ENCODE assay signal across 18 cellular contexts in the genomic region with DNA sequence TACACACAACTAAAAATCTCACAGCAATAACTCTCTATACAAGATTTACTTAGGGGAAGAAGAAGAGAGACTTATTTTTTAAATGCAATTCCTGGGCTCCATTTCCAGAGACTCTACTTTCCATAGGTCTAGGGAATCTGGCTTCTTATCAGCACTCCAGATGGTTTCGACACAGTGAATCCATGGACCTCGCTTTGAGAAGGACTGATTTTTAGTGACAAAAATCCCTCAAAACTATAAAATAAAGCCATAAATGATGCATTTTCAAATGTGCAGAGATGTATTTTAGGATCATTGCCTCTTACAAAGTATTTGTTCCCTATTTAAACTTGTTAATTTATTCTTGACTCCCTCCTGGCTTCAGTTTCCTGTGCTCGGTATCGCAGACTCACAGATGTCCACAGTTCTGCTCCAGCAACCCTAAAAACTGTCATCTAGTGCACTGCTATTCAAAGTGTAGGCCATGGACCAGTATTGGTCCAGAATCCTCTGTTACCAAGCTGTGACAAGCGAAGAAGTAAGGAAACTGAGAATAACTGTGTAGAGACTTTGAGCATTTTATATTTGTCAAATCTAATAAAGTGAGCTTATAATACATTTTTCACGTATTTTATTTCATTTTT. TPM values are rescaled to one million over a fixed set of nuclear protein-coding genes. Genes with fewer than 3 reads are reported as not detected.
A peak's percentile ranks its signal among the peaks of the same experiment; 100 is the strongest.
DNase-seq lines count a peak whose midpoint lies in the region; ATAC-seq and TF ChIP-seq lines count a peak whose summit lies in the region.
"Had no signal": no experiment of that assay in that cellular context is flagged by ENCODE, and none has a peak within 500 bp of the region (broad histone marks: within the 10 kb centered on the region; RNA-seq: fewer than 3 reads in every experiment).

No MANE protein-coding gene starts in this region.

- ATAC-seq in GM23338 = no peak
- ATAC-seq: K562 had no signal

- intact Hi-C loops in dorsolateral prefrontal cortex (cut with DNase I) (no loop called here), thyroid gland (cut with DNase I) (no loop called here)

- no peaks in the 10 kb centered on the region for H3K9me3 ChIP-seq in thyroid gland
- H3K9me3 ChIP-seq: Caco-2 had no signal

- H3K4me1 ChIP-seq in GM23338 (ENCODE audit: insufficient read depth) (no peaks in the 10 kb centered on the region), thyroid gland (no peaks in the 10 kb centered on the region)

- no peaks in the 10 kb centered on the region; the same call in 2 of the 3 replicates for H3K4me1 Mint-ChIP-seq in GM23338

- TF ChIP-seq CTCF in dorsolateral prefrontal cortex (IDR thresholded peaks at IDR 0.05 in 54 of 56, conservative IDR thresholded peaks at IDR 0.05 in 2 of 56; ENCODE audit: low read depth in 1 of 56, partially characterized antibody in 56 of 56) = no peak
- TF ChIP-seq CTCF in GM23338 (conservative IDR thresholded peaks at IDR 0.05; ENCODE audit: low read depth in 2 of 2) = no peak
- no peak for TF ChIP-seq CTCF in thyroid gland (IDR thresholded peaks at IDR 0.05)

- H3K4me3 ChIP-seq in dorsolateral prefrontal cortex (no peak overlapping the region), GM23338 (no peak overlapping the region), thyroid gland (replicated peaks in 1 of 3) (no peak overlapping the region)
- H3K4me3 ChIP-seq: K562 had no signal

- H3K27me3 ChIP-seq in dorsolateral prefrontal cortex = no peaks in the 10 kb centered on the region
- H3K27me3 ChIP-seq in GM23338 (ENCODE audit: insufficient read depth) = no peaks in the 10 kb centered on the region
- H3K27me3 ChIP-seq in thyroid gland = no peaks in the 10 kb centered on the region

- H3K36me3 Mint-ChIP-seq in GM23338 (ENCODE audit: low read depth) = no peaks in the 10 kb centered on the region

- H3K27ac Mint-ChIP-seq in GM23338 = no peak overlapping the region
- H3K27ac Mint-ChIP-seq: B cell; CD4-positive, alpha-beta T cell; HFFc6 had no signal

- H2AFZ ChIP-seq in GM23338 = no peak overlapping the region

- WGBS in thyroid gland, 2 donors = 94 to 95% methylated on average over 6 of the region's 6 CpGs

- H3K27ac ChIP-seq in dorsolateral prefrontal cortex (peak overlapping the region in 37 of 59 donors; percentile 1 to 74 (median 47)), GM23338 (ENCODE audit: low read depth) (no peak overlapping the region), thyroid gland (no peak overlapping the region)
- H3K27ac ChIP-seq: 22Rv1 had no signal

- no peaks in the 10 kb centered on the region for H4K20me1 ChIP-seq in GM23338 (replicated peaks; ENCODE audit: insufficient read depth)

- no peaks in the 10 kb centered on the region for H3K79me2 ChIP-seq in GM23338 (replicated peaks; ENCODE audit: insufficient read depth)

- no peaks in the 10 kb centered on the region for H3K9me2 ChIP-seq in GM23338 (ENCODE audit: insufficient read depth)

- DNase-seq in NCI-H2171 treated with DMSO at 0.1 percent for 48 hours (lab: John Stamatoyannopoulos, UW) = peak; percentile 39
- no peak for DNase-seq in NCI-H2171 (lab: John Stamatoyannopoulos, UW)
- DNase-seq in NCI-H1694 (lab: John Stamatoyannopoulos, UW) = peak; percentile 70
- peak in 2 of 10 donors; percentile 21 to 32 for DNase-seq in dorsolateral prefrontal cortex
- peak; percentile 59 for DNase-seq in superior temporal gyrus (ENCODE audit: extremely low spot score)
- DNase-seq in NCI-H510A (lab: John Stamatoyannopoulos, UW) = no peak
- DNase-seq in GM23338 (ENCODE audit: low spot score) = no peak
- DNase-seq in thyroid gland = no peak
- DNase-seq: Caco-2; CD4-positive, alpha-beta T cell; H7; HFFc6; NCI-H1930; OCI-M1; SIG-M5 had no signal

- H3K27me3 Mint-ChIP-seq in GM23338 (ENCODE audit: insufficient read depth, low read depth, poor library complexity) = no peaks in the 10 kb centered on the region
- H3K27me3 Mint-ChIP-seq: B cell; CD4-positive, alpha-beta T cell had no signal

- H3K9me3 Mint-ChIP-seq in GM23338 = no peaks in the 10 kb centered on the region
- H3K9me3 Mint-ChIP-seq: CD4-positive, alpha-beta T cell; HFFc6 had no signal

- no peaks in the 10 kb centered on the region for H3K36me3 ChIP-seq in GM23338 (ENCODE audit: insufficient read depth)
- no peaks in the 10 kb centered on the region for H3K36me3 ChIP-seq in thyroid gland

- no peak overlapping the region for H3K4me3 Mint-ChIP-seq in GM23338
- H3K4me3 Mint-ChIP-seq: B cell; CD4-positive, alpha-beta T cell; HFFc6 had no signal

- TF ChIP-seq POLR2A in thyroid gland (IDR thresholded peaks at IDR 0.05) = no peak

- no peak overlapping the region for H3K4me2 ChIP-seq in GM23338

- no peaks in the 10 kb centered on the region for H3F3A ChIP-seq in GM23338 (replicated peaks; ENCODE audit: low read depth)

TF ChIP-seq in GM23338, 12 proteins besides CTCF, POLR2A, EP300 and RAD21:
- TF ChIP-seq NANOG (IDR thresholded peaks at IDR 0.05; ENCODE audit: borderline replicate concordance) = no peak
- TF ChIP-seq EZH2phosphoT487 (IDR thresholded peaks at IDR 0.05; ENCODE audit: unreplicated experiment) = no peak
- TF ChIP-seq, protein P1, sequence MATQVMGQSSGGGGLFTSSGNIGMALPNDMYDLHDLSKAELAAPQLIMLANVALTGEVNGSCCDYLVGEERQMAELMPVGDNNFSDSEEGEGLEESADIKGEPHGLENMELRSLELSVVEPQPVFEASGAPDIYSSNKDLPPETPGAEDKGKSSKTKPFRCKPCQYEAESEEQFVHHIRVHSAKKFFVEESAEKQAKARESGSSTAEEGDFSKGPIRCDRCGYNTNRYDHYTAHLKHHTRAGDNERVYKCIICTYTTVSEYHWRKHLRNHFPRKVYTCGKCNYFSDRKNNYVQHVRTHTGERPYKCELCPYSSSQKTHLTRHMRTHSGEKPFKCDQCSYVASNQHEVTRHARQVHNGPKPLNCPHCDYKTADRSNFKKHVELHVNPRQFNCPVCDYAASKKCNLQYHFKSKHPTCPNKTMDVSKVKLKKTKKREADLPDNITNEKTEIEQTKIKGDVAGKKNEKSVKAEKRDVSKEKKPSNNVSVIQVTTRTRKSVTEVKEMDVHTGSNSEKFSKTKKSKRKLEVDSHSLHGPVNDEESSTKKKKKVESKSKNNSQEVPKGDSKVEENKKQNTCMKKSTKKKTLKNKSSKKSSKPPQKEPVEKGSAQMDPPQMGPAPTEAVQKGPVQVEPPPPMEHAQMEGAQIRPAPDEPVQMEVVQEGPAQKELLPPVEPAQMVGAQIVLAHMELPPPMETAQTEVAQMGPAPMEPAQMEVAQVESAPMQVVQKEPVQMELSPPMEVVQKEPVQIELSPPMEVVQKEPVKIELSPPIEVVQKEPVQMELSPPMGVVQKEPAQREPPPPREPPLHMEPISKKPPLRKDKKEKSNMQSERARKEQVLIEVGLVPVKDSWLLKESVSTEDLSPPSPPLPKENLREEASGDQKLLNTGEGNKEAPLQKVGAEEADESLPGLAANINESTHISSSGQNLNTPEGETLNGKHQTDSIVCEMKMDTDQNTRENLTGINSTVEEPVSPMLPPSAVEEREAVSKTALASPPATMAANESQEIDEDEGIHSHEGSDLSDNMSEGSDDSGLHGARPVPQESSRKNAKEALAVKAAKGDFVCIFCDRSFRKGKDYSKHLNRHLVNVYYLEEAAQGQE (IDR thresholded peaks at IDR 0.05; ENCODE audit: unreplicated experiment) = no peak
- no peak for TF ChIP-seq CREB1 (CRISPR knock-in tag; IDR thresholded peaks at IDR 0.05; ENCODE audit: low read depth)

RNA-seq across cellular contexts. Expression of a gene that starts 49.9 kb away (rescaled TPM):
- total RNA-seq in dorsolateral prefrontal cortex (10 to 100 TPM; 42.6 to 99.5 (median 71.5) TPM), thyroid gland (10 to 100 TPM; 12.1 to 35.7 (median 17.5) TPM)
- total RNA-seq in GM23338 (2014; rRNA removed; shearing (Covaris generic)) = 5.6 and 7.2 TPM in 2 replicates
- 1.6 and 2.2 TPM in 2 replicates for polyA plus RNA-seq in GM23338 (2016; fragmentation: Nextera tagmentation; extraction: Ambion mirVana)

Comparison
In these comparisons a context has a peak if more than half of its experiments do, and no peak if none do; other contexts are left out.
1. DNase-seq: peak in NCI-H2171 treated with DMSO at 0.1 percent for 48 hours (single experiment), NCI-H1694 (single experiment) and superior temporal gyrus (single experiment); none in NCI-H2171 (single experiment), NCI-H510A (single experiment), GM23338 (single experiment) and thyroid gland (0 of 2).
2. H3K27ac ChIP-seq: peak in dorsolateral prefrontal cortex (37 of 59); none in GM23338 (single experiment) and thyroid gland (0 of 3).